ENCODE assay signal across 8 cellular contexts in the genomic region with DNA sequence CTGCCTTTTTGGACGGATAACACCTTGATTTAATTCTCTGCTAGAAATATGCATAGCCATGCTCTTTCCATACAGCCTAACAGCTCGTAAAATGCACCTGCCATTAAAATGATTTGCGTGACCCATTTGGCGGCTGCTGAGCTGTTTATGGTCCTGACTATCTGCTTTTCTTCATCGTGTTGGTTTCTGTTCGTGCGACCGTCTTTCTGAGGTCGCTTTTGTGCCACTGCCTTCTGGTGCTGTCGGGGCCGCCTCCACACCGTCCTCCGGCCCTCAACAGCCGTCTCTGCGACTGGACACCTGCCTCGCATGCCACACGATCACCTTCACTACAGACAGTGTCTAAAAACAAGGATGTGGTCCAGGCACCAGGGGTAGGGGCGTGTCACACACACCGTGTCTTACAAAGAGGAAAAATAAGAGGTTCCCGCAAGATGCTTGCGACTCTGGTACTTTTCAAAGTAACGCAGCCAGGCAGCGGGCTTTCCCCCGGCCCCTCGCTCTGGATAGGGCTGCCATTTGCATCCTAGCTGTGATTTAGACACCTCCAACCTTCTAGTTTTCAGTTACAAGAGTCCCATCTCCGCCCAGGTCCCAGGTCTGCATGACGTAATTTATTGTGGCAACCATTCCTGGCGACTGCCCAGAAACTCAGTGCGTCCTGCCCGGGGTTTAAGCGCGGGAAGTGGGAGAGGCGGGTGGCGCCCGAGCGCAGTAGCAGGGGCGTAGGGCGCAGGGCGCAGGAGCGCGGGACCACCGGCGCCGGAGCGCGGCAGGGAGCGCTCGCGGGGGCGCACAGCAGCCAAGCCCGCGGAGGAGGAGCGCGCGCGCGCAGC. TPM values are rescaled to one million over a fixed set of nuclear protein-coding genes. Genes with fewer than 3 reads are reported as not detected.
DNase-seq lines count a peak whose midpoint lies in the region; ATAC-seq, FAIRE-seq and TF ChIP-seq lines count a peak whose summit lies in the region.

A gene (plus strand): TSS at position 629 of the 836 bp plus-strand sequence. CDS start 208 bp downstream, outside the sequence.

- FAIRE-seq in HepG2 (lab: Jason Lieb, UNC), result no peak

- H3K27me3 ChIP-seq in HepG2 (ENCODE audit: control insufficient read depth in 1 of 2, insufficient read depth in 2 of 2, low read length in 2 of 2), result peaks cover 0 to 19% of the 10 kb centered on the region in 2 experiments; a peak in 2 of 5 replicates

- DNase-seq in activated CD4-positive, alpha-beta T cell treated with anti-CD3 and anti-CD28 coated beads for 48 hours, result peak; percentile 6
- DNase-seq in activated CD4-positive, alpha-beta T cell treated with anti-CD3 and anti-CD28 coated beads for 1 hour, result no peak
- DNase-seq in NCI-H446 (lab: John Stamatoyannopoulos, UW) (peak; percentile 66 to 77), caudate nucleus (lab: John Stamatoyannopoulos, UW) (peak in 8 of 61 donors; percentile 5 to 57 (median 46)), HepG2 (ENCODE audit: low spot score) (no peak), type B pancreatic cell (ENCODE audit: extremely low spot score, unreplicated experiment) (peak; percentile 71), sciatic nerve (ENCODE audit: low spot score) (no peak)
- no peak for DNase-seq in stimulated activated CD4-positive, alpha-beta T cell treated with anti-CD3 and anti-CD28 coated beads, Interleukin-2, amount 100 ng/mL, for 48 hours

- H3K36me3 Mint-ChIP-seq in type B pancreatic cell, result no peaks in the 10 kb centered on the region

- H3K79me2 ChIP-seq in HepG2 (ENCODE audit: insufficient read depth, low read length), result no peaks in the 10 kb centered on the region

- peak within 1 kb of the TSS; percentile 21 to 43 (median 33); a peak in 3 of 6 replicates for H3K4me3 ChIP-seq in HepG2 (replicated peaks in 1 of 3; ENCODE audit: insufficient read depth in 1 of 3, low read depth in 2 of 3, low read length in 3 of 3)

- CTCF ChIA-PET in HepG2 (lab: Yijun Ruan, JAX; ENCODE audit: low intra/inter-chr PET ratio, low total read pairs), result no interaction called here

- no TSS peak for BruUV-seq in HepG2 (replicated peaks; lab: Mats Ljungman, UMichigan)

- no peaks in the 10 kb centered on the region for H3K9me3 ChIP-seq in HepG2 (ENCODE audit: low read length)

- no peaks in the 10 kb centered on the region for H4K20me1 ChIP-seq in HepG2 (ENCODE audit: insufficient read depth, low read length)

- no peak for TF ChIP-seq EP300 in HepG2 (IDR thresholded peaks at IDR 0.05; ENCODE audit: low read depth in 2 of 2, low read length in 2 of 2)
- no peak for TF ChIP-seq EP300 in HepG2 (CRISPR knock-in tag; IDR thresholded peaks at IDR 0.05; ENCODE audit: borderline replicate concordance)

- intact Hi-C loops in HepG2 (cut with micrococcal nuclease; ENCODE audit: unreplicated experiment) (no loop called here), sciatic nerve (cut with DNase I) (no loop called here)

- H3K4me2 ChIP-seq in HepG2 (ENCODE audit: low read depth, low read length), result peak within 1 kb of the TSS; percentile 58

- H3K4me1 ChIP-seq in HepG2 (ENCODE audit: insufficient read depth, low read length), result peaks cover 11% of the 10 kb centered on the region

- H3K27ac Mint-ChIP-seq in type B pancreatic cell, result peak within 1 kb of the TSS; percentile 80

- 35% methylated on average over 54 of the region's 57 CpGs for WGBS in HepG2 (ENCODE audit: low lambda C conversion rate)

- ATAC-seq in HepG2, result peak; percentile 54; the same call in 2 of the 3 replicates
- ATAC-seq in sciatic nerve, result no peak

- TF ChIP-seq RAD21 in HepG2 (CRISPR knock-in tag; IDR thresholded peaks at IDR 0.05), result no peak

- TF ChIP-seq CTCF in HepG2 (CRISPR knock-in tag; IDR thresholded peaks at IDR 0.05), result no peak
- no peak for TF ChIP-seq CTCF in type B pancreatic cell (conservative IDR thresholded peaks at IDR 0.05)

- no peak for TF ChIP-seq POLR2A in HepG2 (IDR thresholded peaks at IDR 0.05; ENCODE audit: insufficient read depth in 1 of 2, low read depth in 2 of 2, low read length in 2 of 2)

- POLR2A ChIA-PET in HepG2 (lab: Yijun Ruan, JAX), result no interaction called here

- peaks cover 22% of the 10 kb centered on the region for H3K4me1 Mint-ChIP-seq in type B pancreatic cell (ENCODE audit: unreplicated experiment)

- H3K36me3 ChIP-seq in HepG2 (replicated peaks in 1 of 2; ENCODE audit: control insufficient read depth in 1 of 2, insufficient read depth in 2 of 2, low read length in 2 of 2), result no peaks in the 10 kb centered on the region

- H3K9ac ChIP-seq in HepG2 (ENCODE audit: insufficient read depth, low read depth, low read length), result no peak within 1 kb of the TSS

- H3K27me3 Mint-ChIP-seq in type B pancreatic cell, result peaks cover 41% of the 10 kb centered on the region

- H3K9me3 Mint-ChIP-seq in type B pancreatic cell, result peaks cover 4% of the 10 kb centered on the region

- in situ Hi-C loops in HepG2 (cut with HindIII; ENCODE audit: extremely low pct_ligation_motif_present, low pct_unique_long_range_greater_than_20kb), result no loop called here

- H3K27ac ChIP-seq in caudate nucleus (ENCODE audit: low read depth, low read length) (peak within 1 kb of the TSS; percentile 26), HepG2 (ENCODE audit: extremely low read length, insufficient read depth, low read length) (no peak within 1 kb of the TSS)

- peak within 1 kb of the TSS; percentile 92 for H3K4me3 Mint-ChIP-seq in type B pancreatic cell

- no peak within 1 kb of the TSS for H2AFZ ChIP-seq in HepG2 (ENCODE audit: low read length)

TF ChIP-seq in HepG2, 621 proteins besides CTCF, POLR2A, EP300 and RAD21 (continues in another document):
- TF ChIP-seq, protein P1, sequence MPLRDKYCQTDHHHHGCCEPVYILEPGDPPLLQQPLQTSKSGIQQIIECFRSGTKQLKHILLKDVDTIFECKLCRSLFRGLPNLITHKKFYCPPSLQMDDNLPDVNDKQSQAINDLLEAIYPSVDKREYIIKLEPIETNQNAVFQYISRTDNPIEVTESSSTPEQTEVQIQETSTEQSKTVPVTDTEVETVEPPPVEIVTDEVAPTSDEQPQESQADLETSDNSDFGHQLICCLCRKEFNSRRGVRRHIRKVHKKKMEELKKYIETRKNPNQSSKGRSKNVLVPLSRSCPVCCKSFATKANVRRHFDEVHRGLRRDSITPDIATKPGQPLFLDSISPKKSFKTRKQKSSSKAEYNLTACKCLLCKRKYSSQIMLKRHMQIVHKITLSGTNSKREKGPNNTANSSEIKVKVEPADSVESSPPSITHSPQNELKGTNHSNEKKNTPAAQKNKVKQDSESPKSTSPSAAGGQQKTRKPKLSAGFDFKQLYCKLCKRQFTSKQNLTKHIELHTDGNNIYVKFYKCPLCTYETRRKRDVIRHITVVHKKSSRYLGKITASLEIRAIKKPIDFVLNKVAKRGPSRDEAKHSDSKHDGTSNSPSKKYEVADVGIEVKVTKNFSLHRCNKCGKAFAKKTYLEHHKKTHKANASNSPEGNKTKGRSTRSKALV (CRISPR knock-in tag; IDR thresholded peaks at IDR 0.05), result peak; percentile 92
- TF ChIP-seq ZNF766 (CRISPR knock-in tag; IDR thresholded peaks at IDR 0.05; ENCODE audit: borderline replicate concordance), result no peak
- TF ChIP-seq NR3C1 (CRISPR knock-in tag; IDR thresholded peaks at IDR 0.05), result no peak
- no peak for TF ChIP-seq POLR2AphosphoS5 (IDR thresholded peaks at IDR 0.05; ENCODE audit: low read depth, low read length)
- TF ChIP-seq, protein P2, sequence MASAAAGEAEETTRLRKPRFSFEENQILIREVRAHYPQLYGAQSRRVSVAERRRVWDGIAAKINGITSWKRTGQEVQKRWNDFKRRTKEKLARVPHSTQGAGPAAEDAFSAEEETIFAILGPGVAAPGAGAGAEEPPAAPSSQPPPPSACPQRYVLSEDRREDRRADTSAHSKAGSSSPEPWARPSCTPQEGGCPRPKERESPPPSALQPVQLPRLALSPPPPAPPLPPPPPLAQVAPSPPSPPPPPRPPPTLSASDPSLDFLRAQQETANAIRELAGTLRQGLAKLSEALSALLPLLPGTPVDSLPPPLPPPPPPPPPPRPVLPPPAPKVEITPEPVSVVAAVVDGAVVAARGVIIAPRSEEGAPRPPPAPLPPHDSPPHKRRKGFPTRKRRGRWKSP (CRISPR knock-in tag; IDR thresholded peaks at IDR 0.05), result no peak
- TF ChIP-seq, protein P3, sequence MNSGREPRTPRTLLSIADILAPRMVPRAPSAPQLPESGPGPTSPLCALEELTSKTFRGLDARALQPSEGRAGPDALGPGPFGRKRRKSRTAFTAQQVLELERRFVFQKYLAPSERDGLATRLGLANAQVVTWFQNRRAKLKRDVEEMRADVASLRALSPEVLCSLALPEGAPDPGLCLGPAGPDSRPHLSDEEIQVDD (CRISPR knock-in tag; IDR thresholded peaks at IDR 0.05; ENCODE audit: borderline replicate concordance), result no peak
- TF ChIP-seq ATF7 (IDR thresholded peaks at IDR 0.05), result peak; percentile 90
- TF ChIP-seq ATF7 (CRISPR knock-in tag; IDR thresholded peaks at IDR 0.05), result no peak

RNA-seq across cellular contexts. Expression of the gene that starts here (rescaled TPM):
- total RNA-seq in HepG2 (2016; rRNA removed; fragmentation: Illumina TruSeq; extraction: Trizol) (not detected in 2 replicates), type B pancreatic cell (ENCODE audit: low replicate concordance) (0.43 and 2.2 TPM in 2 replicates), sciatic nerve (0.27 TPM)
- not detected in 2 replicates for total RNA-seq in HepG2 (2016; cell fraction: cytosol; rRNA removed; fragmentation: Illumina TruSeq; extraction: Trizol; ENCODE audit: low read depth)
- total RNA-seq in HepG2 (2016; cell fraction: insoluble cytoplasmic fraction; rRNA removed; fragmentation: Illumina TruSeq; extraction: Trizol), result not detected in 2 replicates
- not detected in 2 replicates for total RNA-seq in HepG2 (2016; cell fraction: membrane; rRNA removed; fragmentation: Illumina TruSeq; extraction: Trizol)
- not detected in 2 replicates for total RNA-seq in HepG2 (2016; cell fraction: nucleus; rRNA removed; fragmentation: Illumina TruSeq; extraction: Trizol)
- polyA plus RNA-seq in HepG2 (2011; rRNA removed), result not detected in 2 replicates
- polyA plus RNA-seq in HepG2 (2011; cell fraction: cytosol; rRNA removed), result not detected in 2 replicates
- polyA plus RNA-seq in HepG2 (2011; cell fraction: nucleus; rRNA removed), result not detected in 2 replicates
- polyA plus RNA-seq in HepG2 (2012), result not detected in 2 replicates
- not detected in 2 replicates for polyA plus RNA-seq in HepG2 (2016; cell fraction: cytosol; fragmentation: Illumina TruSeq; extraction: Trizol; ENCODE audit: low read depth)
- polyA plus RNA-seq in HepG2 (2016; cell fraction: insoluble cytoplasmic fraction; fragmentation: Illumina TruSeq; extraction: Trizol; ENCODE audit: low read depth), result not detected in 2 replicates
- polyA plus RNA-seq in HepG2 (2016; cell fraction: membrane; fragmentation: Illumina TruSeq; extraction: Trizol; ENCODE audit: low read depth), result not detected in 2 replicates
- not detected in 2 replicates for polyA plus RNA-seq in HepG2 (2016; cell fraction: nucleus; fragmentation: Illumina TruSeq; extraction: Trizol; ENCODE audit: insufficient read depth, low read depth)
- not detected in 2 replicates for polyA minus RNA-seq in HepG2 (2011; rRNA and poly(A)+ RNA removed; ENCODE audit: low replicate concordance)
- polyA minus RNA-seq in HepG2 (2011; cell fraction: cytosol; rRNA and poly(A)+ RNA removed), result not detected in 2 replicates
- not detected in 2 replicates for polyA minus RNA-seq in HepG2 (2011; cell fraction: nucleus; rRNA and poly(A)+ RNA removed)

Comparison
In these comparisons a context has a peak if more than half of its experiments do, and no peak if none do; other contexts are left out.
1. DNase-seq: peak in activated CD4-positive, alpha-beta T cell treated with anti-CD3 and anti-CD28 coated beads for 48 hours (single experiment), NCI-H446 (2 of 2) and type B pancreatic cell (single experiment); none in activated CD4-positive, alpha-beta T cell treated with anti-CD3 and anti-CD28 coated beads for 1 hour (single experiment), HepG2 (single experiment), stimulated activated CD4-positive, alpha-beta T cell treated with anti-CD3 and anti-CD28 coated beads, Interleukin-2, amount 100 ng/mL, for 48 hours (0 of 2) and sciatic nerve (single experiment).
2. Peak in ATAC-seq, H3K4me3 ChIP-seq and H3K4me2 ChIP-seq in HepG2; RNA of the gene not detected or under 1 TPM.